Comparison of ENCODE assay signal across 20 cellular contexts in the genomic region with DNA sequence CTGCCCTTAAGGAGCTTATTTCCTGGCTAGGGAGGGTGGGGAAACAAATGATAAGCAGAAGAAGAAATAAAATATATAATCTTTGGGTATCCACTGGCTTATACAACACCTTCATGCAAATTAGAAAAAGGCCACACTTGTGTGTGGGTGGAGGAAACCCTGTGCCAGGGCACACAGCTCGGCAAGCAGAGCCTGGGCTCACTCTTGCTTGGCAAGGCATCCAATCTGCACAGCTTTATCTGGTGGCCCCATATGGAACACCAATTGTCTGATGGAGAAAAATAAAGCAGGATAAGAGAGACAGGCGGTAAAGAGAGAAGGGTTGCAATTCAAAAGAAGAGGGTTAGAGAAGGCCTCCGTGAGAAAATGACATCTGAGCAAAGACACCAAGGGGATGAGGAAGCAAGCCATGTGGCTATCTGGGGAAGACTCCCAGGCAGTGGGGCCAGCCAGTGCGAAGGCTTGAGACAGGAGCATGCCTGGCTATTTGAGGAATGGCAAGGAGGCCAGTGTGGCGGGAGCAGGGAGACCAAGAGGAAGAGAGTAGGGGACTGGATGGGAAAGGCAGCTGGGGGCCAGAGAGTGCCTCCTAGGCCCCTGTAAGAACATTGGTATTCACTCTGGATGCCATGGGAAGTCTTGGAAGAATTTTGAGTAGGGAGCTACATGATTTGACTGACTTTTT.
"Had no signal": no experiment of that assay in that cellular context is flagged by ENCODE, and none has a peak within 500 bp of the region (broad histone marks: within the 10 kb centered on the region; RNA-seq: fewer than 3 reads in every experiment).

No MANE protein-coding gene starts in this region.

- H3K27ac ChIP-seq: brain microvascular endothelial cell, hepatocyte, left ventricle myocardium inferior, ovary, skin epidermis, thyroid gland had no signal

- ATAC-seq: natural killer cell, right cardiac atrium had no signal

- DNase-seq: activated CD4-positive, alpha-beta T cell treated with anti-CD3 and anti-CD28 coated beads for 1 hour; activated gamma-delta T cell treated with Interleukin-2 at 50 U/mL for 16 hours; activated T-cell treated with anti-CD3 and anti-CD28 coated beads, Interleukin-2, amount 50 U/mL, for 1 hour; brain microvascular endothelial cell; effector memory CD4-positive, alpha-beta T cell; foreskin melanocyte; glutamatergic neuron; immature natural killer cell; kidney glomerular epithelial cell; left ventricle myocardium inferior; natural killer cell; ovary; right cardiac atrium; stimulated activated CD4-positive, alpha-beta T cell treated with anti-CD3 and anti-CD28 coated beads, Interleukin-1b, Interleukin-23, amount 100 ng/mL, for 48 hours; thyroid gland had no signal

- H3K4me1 ChIP-seq: thyroid gland had no signal

- H3K9me3 ChIP-seq: left ventricle myocardium inferior, ovary, thyroid gland had no signal

- H3K27ac Mint-ChIP-seq: activated naive CD4-positive, alpha-beta T cell treated with anti-CD3 and anti-CD28 coated beads, Interleukin-2, amount 50 U/mL, for 24 hours; immature natural killer cell; mesothelial cell of epicardium; natural killer cell; stimulated activated naive CD8-positive, alpha-beta T cell treated with anti-CD3 and anti-CD28 coated beads, Interleukin-15, Interleukin-2, amounts not matched to agents 100 ng/mL and 50 ng/mL, for 24 hours had no signal

- H3K4me3 ChIP-seq: hepatocyte, left ventricle myocardium inferior, ovary, skin epidermis, thyroid gland had no signal

- H3K36me3 ChIP-seq: brain microvascular endothelial cell, left ventricle myocardium inferior, ovary, thyroid gland had no signal

- H3K27me3 Mint-ChIP-seq: activated naive CD4-positive, alpha-beta T cell treated with anti-CD3 and anti-CD28 coated beads, Interleukin-2, amount 50 U/mL, for 24 hours had no signal

- H3K79me2 ChIP-seq: hepatocyte had no signal

- H3K4me2 ChIP-seq: hepatocyte had no signal

- H3K4me3 Mint-ChIP-seq: activated naive CD4-positive, alpha-beta T cell treated with anti-CD3 and anti-CD28 coated beads, Interleukin-2, amount 50 U/mL, for 24 hours; immature natural killer cell; mesothelial cell of epicardium; natural killer cell; stimulated activated naive CD8-positive, alpha-beta T cell treated with anti-CD3 and anti-CD28 coated beads, Interleukin-15, Interleukin-2, amounts not matched to agents 100 ng/mL and 50 ng/mL, for 24 hours had no signal

- H3K36me3 Mint-ChIP-seq: activated naive CD4-positive, alpha-beta T cell treated with anti-CD3 and anti-CD28 coated beads, Interleukin-2, amount 50 U/mL, for 24 hours; immature natural killer cell; mesothelial cell of epicardium; natural killer cell had no signal

- H3K27me3 ChIP-seq: brain microvascular endothelial cell, hepatocyte, ovary, thyroid gland had no signal

- H2AFZ ChIP-seq: hepatocyte had no signal

- H3K9me3 Mint-ChIP-seq: activated naive CD4-positive, alpha-beta T cell treated with anti-CD3 and anti-CD28 coated beads, Interleukin-2, amount 50 U/mL, for 24 hours; immature natural killer cell; mesothelial cell of epicardium; natural killer cell; stimulated activated naive CD8-positive, alpha-beta T cell treated with anti-CD3 and anti-CD28 coated beads, Interleukin-15, Interleukin-2, amounts not matched to agents 100 ng/mL and 50 ng/mL, for 24 hours had no signal
